ENCODE assay signal across 10 cellular contexts in the genomic region with DNA sequence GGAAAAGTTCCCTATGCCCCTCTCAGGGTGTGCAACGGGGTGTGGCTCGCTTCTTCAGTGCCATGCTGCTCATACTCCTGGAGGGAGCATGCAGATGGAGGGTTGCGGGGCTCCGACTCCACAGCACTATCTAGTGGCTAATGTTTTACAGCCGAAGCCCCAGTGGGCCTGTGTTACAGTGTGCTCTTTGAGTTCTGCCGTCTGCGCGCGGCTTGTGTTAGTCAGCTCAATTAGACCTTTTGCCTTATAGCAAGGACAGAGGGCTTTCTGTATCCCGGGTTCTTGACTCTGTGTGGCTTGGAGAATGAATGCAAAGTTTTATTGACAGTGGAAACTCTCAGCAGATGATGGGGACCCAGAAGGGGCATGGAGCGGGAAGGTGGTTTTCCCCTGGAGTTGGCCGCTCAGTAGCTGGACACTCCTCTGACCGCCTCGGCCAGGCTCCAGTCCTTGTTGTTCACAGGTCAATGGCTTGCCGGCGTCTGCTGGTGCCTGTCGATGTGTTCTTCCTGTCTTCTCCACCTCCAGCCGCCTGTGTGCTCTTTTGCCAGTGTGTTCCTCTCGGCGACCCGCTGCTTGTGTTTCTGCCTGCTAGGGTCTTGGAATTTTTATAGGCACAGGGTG.
A peak's percentile ranks its signal among the peaks of the same experiment; 100 is the strongest.
DNase-seq lines count a peak whose midpoint lies in the region; ATAC-seq, FAIRE-seq and TF ChIP-seq lines count a peak whose summit lies in the region.
"Had no signal": no experiment of that assay in that cellular context is flagged by ENCODE, and none has a peak within 500 bp of the region (broad histone marks: within the 10 kb centered on the region; RNA-seq: fewer than 3 reads in every experiment).

No MANE protein-coding gene starts in this region.

- no peak for FAIRE-seq in bronchial epithelial cell (lab: Jason Lieb, UNC)

- no peak overlapping the region for H3K27ac ChIP-seq in liver (ENCODE audit: low read depth in 1 of 2, low read length in 2 of 2)
- H3K27ac ChIP-seq: PC-9 had no signal

- no peak overlapping the region for H3K4me3 ChIP-seq in bronchial epithelial cell (ENCODE audit: low read depth, low read length)
- no peak overlapping the region for H3K4me3 ChIP-seq in liver (ENCODE audit: low read depth in 1 of 3, low read length in 3 of 3)
- H3K4me3 ChIP-seq: PC-9 had no signal

- H3K36me3 ChIP-seq in bronchial epithelial cell (ENCODE audit: control insufficient read depth, insufficient read depth, low read length), result no peaks in the 10 kb centered on the region
- no peaks in the 10 kb centered on the region for H3K36me3 ChIP-seq in liver (ENCODE audit: control insufficient read depth in 4 of 4, insufficient read depth in 3 of 4, low read depth in 1 of 4, low read length in 3 of 4)

- no peak for ATAC-seq in GM19463 (IDR thresholded peaks at IDR 0.05; ENCODE audit: unreplicated experiment)
- ATAC-seq in activated T-cell treated with anti-CD3 and anti-CD28 coated beads, Interleukin-2, amount 50 U/mL, for 4 hours, result no peak

- 35% methylated on average over 21 of the region's 21 CpGs for whole genome bisulfite sequencing in liver

- TF ChIP-seq CTCF in bronchial epithelial cell (IDR thresholded peaks at IDR 0.05; ENCODE audit: insufficient read depth, low read length, severe bottlenecking), result peak; percentile 13
- peak; percentile 26 for TF ChIP-seq CTCF in liver (IDR thresholded peaks at IDR 0.05; ENCODE audit: low read depth, low read length, missing input control)

- H3K9me3 Mint-ChIP-seq in activated T-cell treated with anti-CD3 and anti-CD28 coated beads, Interleukin-2, amount 50 U/mL, for 4 hours, result no peaks in the 10 kb centered on the region

- no peaks in the 10 kb centered on the region for H3K36me3 Mint-ChIP-seq in activated T-cell treated with anti-CD3 and anti-CD28 coated beads, Interleukin-2, amount 50 U/mL, for 4 hours (ENCODE audit: insufficient read depth)

- H3K9ac ChIP-seq in liver (ENCODE audit: low read depth in 1 of 2, low read length in 2 of 2), result no peak overlapping the region

- no peaks in the 10 kb centered on the region for H3K27me3 Mint-ChIP-seq in activated T-cell treated with anti-CD3 and anti-CD28 coated beads, Interleukin-2, amount 50 U/mL, for 4 hours (ENCODE audit: low read depth)
- H3K27me3 Mint-ChIP-seq: dendritic cell treated with granulocyte-macrophage colony-stimulating factor and Interleukin-4, amounts not matched to agents 40 ng/mL and 50 ng/mL, for 4 days had no signal

- TF ChIP-seq RAD21 in liver (IDR thresholded peaks at IDR 0.05), result peak; percentile 45 to 54

- no peaks in the 10 kb centered on the region for H3K4me1 Mint-ChIP-seq in activated T-cell treated with anti-CD3 and anti-CD28 coated beads, Interleukin-2, amount 50 U/mL, for 4 hours (ENCODE audit: low read depth)

- H3K27me3 ChIP-seq in bronchial epithelial cell (ENCODE audit: control insufficient read depth, insufficient read depth, low read length) (no peaks in the 10 kb centered on the region), liver (ENCODE audit: control insufficient read depth in 4 of 4, insufficient read depth in 4 of 4, low read length in 3 of 4) (peaks cover 0 to 3% (median 0%) of the 10 kb centered on the region in 4 donors)

- DNase-seq in EL (peak; percentile 4), HuH-7 (ENCODE audit: low spot score) (peak; percentile 20), bronchial epithelial cell (ENCODE audit: low read depth) (no peak), MV-4-11 (lab: John Stamatoyannopoulos, UW) (no peak), AG08395 (ENCODE audit: low spot score) (no peak)
- no peak for DNase-seq in activated T-cell treated with anti-CD3 and anti-CD28 coated beads, Interleukin-2, amount 50 U/mL, for 4 hours
- DNase-seq: PC-9 had no signal

- no peak overlapping the region for H3K4me3 Mint-ChIP-seq in activated T-cell treated with anti-CD3 and anti-CD28 coated beads, Interleukin-2, amount 50 U/mL, for 4 hours
- H3K4me3 Mint-ChIP-seq: dendritic cell treated with granulocyte-macrophage colony-stimulating factor and Interleukin-4, amounts not matched to agents 40 ng/mL and 50 ng/mL, for 4 days had no signal

- no peaks in the 10 kb centered on the region for H3K9me3 ChIP-seq in liver (ENCODE audit: control insufficient read depth in 4 of 4, low read length in 3 of 4)

- H3K4me1 ChIP-seq in liver (ENCODE audit: control insufficient read depth in 4 of 4, insufficient read depth in 4 of 4, low read length in 3 of 4), result peaks cover 0 to 2% (median 0%) of the 10 kb centered on the region in 4 donors

TF ChIP-seq in liver, 16 proteins besides CTCF, POLR2A, EP300 and RAD21:
- TF ChIP-seq YY1 (IDR thresholded peaks at IDR 0.05) (no peak), SP1 (IDR thresholded peaks at IDR 0.05) (no peak), NR2F2 (IDR thresholded peaks at IDR 0.05) (no peak), FOXA2 (IDR thresholded peaks at IDR 0.05) (no peak), JUND (IDR thresholded peaks at IDR 0.05) (no peak)

Comparison
In these comparisons a context has a peak if more than half of its experiments do, and no peak if none do; other contexts are left out.
1. DNase-seq: peak in EL (single experiment) and HuH-7 (single experiment); none in bronchial epithelial cell (single experiment), MV-4-11 (single experiment), AG08395 (single experiment) and activated T-cell treated with anti-CD3 and anti-CD28 coated beads, Interleukin-2, amount 50 U/mL, for 4 hours (single experiment).